Comparison of ENCODE assay signal across 10 cellular contexts in the genomic region with DNA sequence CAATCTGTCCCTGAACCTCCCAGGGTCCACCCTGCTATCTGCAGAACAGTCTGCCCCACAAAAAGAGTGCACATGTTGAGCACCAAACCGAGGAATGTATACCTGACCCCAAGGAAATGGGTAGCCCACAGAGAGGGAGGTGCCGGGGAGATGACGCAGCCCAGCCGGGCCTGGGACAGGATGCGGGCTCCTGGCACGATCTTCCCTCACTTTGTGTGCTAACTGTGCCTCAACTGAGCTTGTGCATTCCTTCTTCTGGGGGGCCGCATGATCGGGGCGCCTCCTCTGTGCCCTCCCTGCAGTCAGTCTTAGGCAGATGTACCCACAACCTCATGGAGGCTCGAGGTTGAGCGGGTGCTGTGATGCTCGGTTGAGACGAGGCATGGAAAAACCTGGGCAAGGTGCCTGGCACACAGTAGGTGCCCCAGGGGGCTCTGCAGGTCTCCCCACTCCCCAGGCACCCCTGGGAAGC. TPM values are rescaled to one million over a fixed set of nuclear protein-coding genes. Genes with fewer than 3 reads are reported as not detected.
DNase-seq lines count a peak whose midpoint lies in the region; ATAC-seq and TF ChIP-seq lines count a peak whose summit lies in the region.
"Had no signal": no experiment of that assay in that cellular context is flagged by ENCODE, and none has a peak within 500 bp of the region (broad histone marks: within the 10 kb centered on the region; RNA-seq: fewer than 3 reads in every experiment).

No MANE protein-coding gene starts in this region.

- H3K27ac Mint-ChIP-seq in activated CD4-positive, alpha-beta T cell treated with anti-CD3 and anti-CD28 coated beads, Interleukin-2, amount 10 ng/mL, durations not matched to agents 7 days and 5 days = peak overlapping the region; percentile 72
- no peak overlapping the region for H3K27ac Mint-ChIP-seq in activated CD4-positive, alpha-beta memory T cell treated with anti-CD3 and anti-CD28 coated beads for 36 hours

- CTCF ChIA-PET in activated CD4-positive, alpha-beta T cell treated with anti-CD3 and anti-CD28 coated beads, Interleukin-2, amount 10 ng/mL, durations not matched to agents 7 days and 5 days (lab: Charles Lee) = interaction anchor here (0.5 kb wide), 1 partner anchor 423 kb away, joined by 3 read pairs; no protein-coding TSS in a partner anchor
- CTCF ChIA-PET in activated CD4-positive, alpha-beta memory T cell treated with anti-CD3 and anti-CD28 coated beads for 36 hours (lab: Charles Lee) = interaction anchor here (0.6 kb wide), 1 partner anchor 329 kb away, joined by 3 read pairs; no protein-coding TSS in a partner anchor

- peaks cover 39% of the 10 kb centered on the region for H3K27me3 Mint-ChIP-seq in activated CD4-positive, alpha-beta T cell treated with anti-CD3 and anti-CD28 coated beads, Interleukin-2, amount 10 ng/mL, durations not matched to agents 7 days and 5 days
- H3K27me3 Mint-ChIP-seq in activated CD4-positive, alpha-beta memory T cell treated with anti-CD3 and anti-CD28 coated beads for 36 hours = peaks cover 29% of the 10 kb centered on the region

- intact Hi-C loops in activated CD4-positive, alpha-beta memory T cell treated with anti-CD3 and anti-CD28 coated beads for 36 hours (cut with micrococcal nuclease) = loop anchor here (5.0 kb wide), 1 partner anchor 42 kb away; a partner anchor contains a TSS

- no peaks in the 10 kb centered on the region for H3K9me3 ChIP-seq in subcutaneous abdominal adipose tissue (ENCODE audit: control insufficient read depth in 5 of 5, low read length in 5 of 5)

- H3K27me3 ChIP-seq in subcutaneous abdominal adipose tissue (ENCODE audit: control insufficient read depth in 5 of 5, insufficient read depth in 4 of 5, low read length in 5 of 5) = peaks cover 0 to 7% (median 3%) of the 10 kb centered on the region in 5 donors

- peak overlapping the region; percentile 38 for H3K4me3 Mint-ChIP-seq in activated CD4-positive, alpha-beta T cell treated with anti-CD3 and anti-CD28 coated beads, Interleukin-2, amount 10 ng/mL, durations not matched to agents 7 days and 5 days
- H3K4me3 Mint-ChIP-seq in activated CD4-positive, alpha-beta memory T cell treated with anti-CD3 and anti-CD28 coated beads for 36 hours = no peak overlapping the region

- peaks cover 0 to 5% (median 0%) of the 10 kb centered on the region in 5 donors for H3K36me3 ChIP-seq in subcutaneous abdominal adipose tissue (ENCODE audit: control insufficient read depth in 5 of 5, insufficient read depth in 5 of 5, low read length in 5 of 5)

- H3K9me3 Mint-ChIP-seq in activated CD4-positive, alpha-beta T cell treated with anti-CD3 and anti-CD28 coated beads, Interleukin-2, amount 10 ng/mL, durations not matched to agents 7 days and 5 days = no peaks in the 10 kb centered on the region
- H3K9me3 Mint-ChIP-seq in activated CD4-positive, alpha-beta memory T cell treated with anti-CD3 and anti-CD28 coated beads for 36 hours = no peaks in the 10 kb centered on the region
- H3K9me3 Mint-ChIP-seq: activated naive CD4-positive, alpha-beta T cell treated with anti-CD3 and anti-CD28 coated beads, Interleukin-2, amount 50 U/mL, for 72 hours had no signal

- H3K4me3 ChIP-seq in fibroblast of pulmonary artery (replicated peaks; ENCODE audit: low read depth, low read length) (peak overlapping the region; percentile 37), subcutaneous abdominal adipose tissue (ENCODE audit: low read depth in 1 of 5, low read length in 5 of 5) (peak overlapping the region in 4 of 5 donors; percentile 25 to 88 (median 64))

- peaks cover 16 to 73% (median 61%) of the 10 kb centered on the region in 5 donors for H3K4me1 ChIP-seq in subcutaneous abdominal adipose tissue (ENCODE audit: control insufficient read depth in 5 of 5, insufficient read depth in 5 of 5, low read length in 5 of 5)

- no peaks in the 10 kb centered on the region for H3K36me3 Mint-ChIP-seq in activated CD4-positive, alpha-beta T cell treated with anti-CD3 and anti-CD28 coated beads, Interleukin-2, amount 10 ng/mL, durations not matched to agents 7 days and 5 days (ENCODE audit: low read depth)
- no peaks in the 10 kb centered on the region for H3K36me3 Mint-ChIP-seq in activated CD4-positive, alpha-beta memory T cell treated with anti-CD3 and anti-CD28 coated beads for 36 hours

- H3K27ac ChIP-seq in subcutaneous abdominal adipose tissue (ENCODE audit: low read depth, low read length) = peak overlapping the region; percentile 67
- H3K27ac ChIP-seq: HL-60 had no signal

- TF ChIP-seq CTCF in fibroblast of pulmonary artery (IDR thresholded peaks at IDR 0.05; ENCODE audit: low read length, missing control alignments) = no peak

- POLR2A ChIA-PET in activated CD4-positive, alpha-beta T cell treated with anti-CD3 and anti-CD28 coated beads, Interleukin-2, amount 10 ng/mL, durations not matched to agents 7 days and 5 days (lab: Charles Lee) = no interaction called here
- POLR2A ChIA-PET in activated CD4-positive, alpha-beta memory T cell treated with anti-CD3 and anti-CD28 coated beads for 36 hours (lab: Charles Lee) = no interaction called here

- no peak for ATAC-seq in HG02571 (IDR thresholded peaks at IDR 0.05; ENCODE audit: unreplicated experiment)

- H3K4me1 Mint-ChIP-seq in activated CD4-positive, alpha-beta T cell treated with anti-CD3 and anti-CD28 coated beads, Interleukin-2, amount 10 ng/mL, durations not matched to agents 7 days and 5 days = peaks cover 40% of the 10 kb centered on the region
- H3K4me1 Mint-ChIP-seq in activated CD4-positive, alpha-beta memory T cell treated with anti-CD3 and anti-CD28 coated beads for 36 hours (ENCODE audit: low read depth) = peaks cover 29% of the 10 kb centered on the region

- DNase-seq in activated CD4-positive, alpha-beta T cell treated with anti-CD3 and anti-CD28 coated beads, Interleukin-2, amount 10 ng/mL, durations not matched to agents 7 days and 5 days = peak; percentile 53
- DNase-seq in activated CD4-positive, alpha-beta T cell treated with anti-CD3 and anti-CD28 coated beads, Interleukin-2, amount 50 U/mL, for 4 hours = no peak
- DNase-seq in activated CD4-positive, alpha-beta memory T cell treated with anti-CD3 and anti-CD28 coated beads for 36 hours = peak; percentile 61
- peak; percentile 81 for DNase-seq in fibroblast of pulmonary artery (ENCODE audit: low read depth)
- no peak for DNase-seq in stimulated activated CD4-positive, alpha-beta T cell treated with anti-CD3 and anti-CD28 coated beads, Interleukin-4, amount 100 ng/mL, for 4 hours
- DNase-seq in DMS53 treated with DMSO at 0.1 percent for 48 hours (lab: John Stamatoyannopoulos, UW; ENCODE audit: unreplicated experiment) = no peak

- peak overlapping the region in 2 of 5 donors; percentile 26 to 32 for H3K9ac ChIP-seq in subcutaneous abdominal adipose tissue (ENCODE audit: low read length in 5 of 5)

RNA-seq across cellular contexts. Expression of a gene that starts 2.4 kb away (rescaled TPM):
- 1 to 10 TPM; 4.7 to 5.1 TPM for total RNA-seq in activated CD4-positive, alpha-beta T cell treated with anti-CD3 and anti-CD28 coated beads, Interleukin-2, amount 10 ng/mL, durations not matched to agents 7 days and 5 days
- 1 to 10 TPM; 1.3 to 1.4 TPM for total RNA-seq in activated CD4-positive, alpha-beta memory T cell treated with anti-CD3 and anti-CD28 coated beads for 36 hours

RNA-seq across cellular contexts. Expression of a gene that starts 6.7 kb away (rescaled TPM):
- under 1 TPM; 0.37 to 0.92 TPM for total RNA-seq in activated CD4-positive, alpha-beta T cell treated with anti-CD3 and anti-CD28 coated beads, Interleukin-2, amount 10 ng/mL, durations not matched to agents 7 days and 5 days
- total RNA-seq in activated CD4-positive, alpha-beta memory T cell treated with anti-CD3 and anti-CD28 coated beads for 36 hours = under 1 TPM in 1 of 2 experiments, not detected in 1; 0.62 TPM

RNA-seq across cellular contexts. Expression of a gene that starts 40.8 kb away (rescaled TPM):
- total RNA-seq in activated CD4-positive, alpha-beta T cell treated with anti-CD3 and anti-CD28 coated beads, Interleukin-2, amount 10 ng/mL, durations not matched to agents 7 days and 5 days = 100 to 1,000 TPM; 329 to 400 TPM
- total RNA-seq in activated CD4-positive, alpha-beta memory T cell treated with anti-CD3 and anti-CD28 coated beads for 36 hours = 100 to 1,000 TPM; 286 to 302 TPM

RNA-seq across cellular contexts. Expression of a gene that starts 41.0 kb away (rescaled TPM):
- 10 to 100 TPM; 31.2 to 33.0 TPM for total RNA-seq in activated CD4-positive, alpha-beta T cell treated with anti-CD3 and anti-CD28 coated beads, Interleukin-2, amount 10 ng/mL, durations not matched to agents 7 days and 5 days
- 10 to 100 TPM; 20.2 to 21.1 TPM for total RNA-seq in activated CD4-positive, alpha-beta memory T cell treated with anti-CD3 and anti-CD28 coated beads for 36 hours

Comparison
In these comparisons a context has a peak if more than half of its experiments do, and no peak if none do; other contexts are left out.
1. DNase-seq: peak in activated CD4-positive, alpha-beta T cell treated with anti-CD3 and anti-CD28 coated beads, Interleukin-2, amount 10 ng/mL, durations not matched to agents 7 days and 5 days (single experiment), activated CD4-positive, alpha-beta memory T cell treated with anti-CD3 and anti-CD28 coated beads for 36 hours (single experiment) and fibroblast of pulmonary artery (single experiment); none in activated CD4-positive, alpha-beta T cell treated with anti-CD3 and anti-CD28 coated beads, Interleukin-2, amount 50 U/mL, for 4 hours (0 of 2), stimulated activated CD4-positive, alpha-beta T cell treated with anti-CD3 and anti-CD28 coated beads, Interleukin-4, amount 100 ng/mL, for 4 hours (0 of 2) and DMS53 treated with DMSO at 0.1 percent for 48 hours (single experiment).